Comparison of ENCODE assay signal across 18 cellular contexts in genomic region chr17:12712941-12713340, GRCh38. TPM values are rescaled to one million over a fixed set of nuclear protein-coding genes. Genes with fewer than 3 reads are reported as not detected.
DNase-seq lines count a peak whose midpoint lies in the region; ATAC-seq and TF ChIP-seq lines count a peak whose summit lies in the region.
"Had no signal": no experiment of that assay in that cellular context is flagged by ENCODE, and none has a peak within 500 bp of the region (broad histone marks: within the 10 kb centered on the region; RNA-seq: fewer than 3 reads in every experiment).

No MANE protein-coding gene starts in this region.

- no peak overlapping the region for H3K4me3 ChIP-seq in ascending aorta
- no peak overlapping the region for H3K4me3 ChIP-seq in osteoblast (ENCODE audit: insufficient read depth, low read length)
- H3K4me3 ChIP-seq in tibial artery: no peak overlapping the region
- no peak overlapping the region for H3K4me3 ChIP-seq in Peyer's patch
- H3K4me3 ChIP-seq: K562 had no signal

- H3K4me1 ChIP-seq in ascending aorta (peaks cover 6 to 20% of the 10 kb centered on the region in 2 donors), osteoblast (ENCODE audit: insufficient read depth, low read length) (no peaks in the 10 kb centered on the region), tibial artery (peaks cover 0 to 37% (median 17%) of the 10 kb centered on the region in 4 donors), Peyer's patch (no peaks in the 10 kb centered on the region)
- H3K4me1 ChIP-seq: BE2C had no signal

- no peak overlapping the region for H2AFZ ChIP-seq in osteoblast (ENCODE audit: low read length)

- H3K9me3 ChIP-seq in ascending aorta (no peaks in the 10 kb centered on the region), osteoblast (ENCODE audit: low read depth, low read length) (no peaks in the 10 kb centered on the region), tibial artery (no peaks in the 10 kb centered on the region), Peyer's patch (no peaks in the 10 kb centered on the region)
- H3K9me3 ChIP-seq: BE2C had no signal

- no peak for DNase-seq in ascending aorta (ENCODE audit: low spot score in 2 of 2)
- no peak for DNase-seq in Right ventricle myocardium superior
- peak; percentile 55 for DNase-seq in osteoblast (ENCODE audit: insufficient read length, low spot score, missing footprints)
- peak in 1 of 2 donors; percentile 35 for DNase-seq in tibial artery
- no peak for DNase-seq in erythroblast (lab: John Stamatoyannopoulos, UW)
- DNase-seq in head of caudate nucleus: no peak
- no peak for DNase-seq in Peyer's patch
- DNase-seq: ACHN; BE2C; CD8-positive, alpha-beta memory T cell; GF-D8; GOT3; NCI-H1092; NCI-H2107; NCI-H345; NCI-H526 treated with DMSO at 0.1 percent for 48 hours; NK-92 treated with Interleukin-12 subunit alpha and Interleukin-12 subunit beta, amount 100 ng/mL, for 24 hours had no signal

- H3K27ac ChIP-seq in ascending aorta (peak overlapping the region; percentile 54 to 58), osteoblast (ENCODE audit: low read depth, low read length) (no peak overlapping the region), tibial artery (peak overlapping the region; percentile 58 to 70), Peyer's patch (no peak overlapping the region)

- H3K79me2 ChIP-seq in osteoblast (ENCODE audit: insufficient read depth, low read length): no peaks in the 10 kb centered on the region

- peak; percentile 53 for ATAC-seq in Right ventricle myocardium superior (ENCODE audit: poor library complexity)
- ATAC-seq: K562 had no signal

- intact Hi-C loops in ascending aorta (cut with DNase I): no loop called here
- intact Hi-C loops in Right ventricle myocardium superior (cut with DNase I): no loop called here
- intact Hi-C loops in tibial artery (cut with DNase I; ENCODE audit: low total_unique reads): no loop called here
- intact Hi-C loops in head of caudate nucleus (cut with DNase I): no loop called here

- TF ChIP-seq POLR2A in erythroblast (IDR thresholded peaks at IDR 0.05; ENCODE audit: low read length) (no peak), Peyer's patch (IDR thresholded peaks at IDR 0.05) (no peak)

- TF ChIP-seq CTCF in ascending aorta (IDR thresholded peaks at IDR 0.05) (no peak), osteoblast (IDR thresholded peaks at IDR 0.05; ENCODE audit: extremely low read depth, low read depth, low read length) (no peak), tibial artery (IDR thresholded peaks at IDR 0.05) (no peak), Peyer's patch (IDR thresholded peaks at IDR 0.05) (no peak)

- no peaks in the 10 kb centered on the region for H4K20me1 ChIP-seq in osteoblast (ENCODE audit: insufficient read depth, low read length)

- H3K36me3 ChIP-seq in ascending aorta (peaks cover 28 to 49% of the 10 kb centered on the region in 2 donors), osteoblast (ENCODE audit: insufficient read depth, low read length) (no peaks in the 10 kb centered on the region), tibial artery (peaks cover 0 to 22% (median 21%) of the 10 kb centered on the region in 3 donors), Peyer's patch (no peaks in the 10 kb centered on the region)
- H3K36me3 ChIP-seq: BE2C had no signal

- H3K27me3 ChIP-seq in ascending aorta: no peaks in the 10 kb centered on the region
- no peaks in the 10 kb centered on the region for H3K27me3 ChIP-seq in osteoblast (ENCODE audit: insufficient read depth, low read length)
- no peaks in the 10 kb centered on the region for H3K27me3 ChIP-seq in tibial artery
- H3K27me3 ChIP-seq in Peyer's patch: no peaks in the 10 kb centered on the region
- H3K27me3 ChIP-seq: BE2C had no signal

- H3K4me2 ChIP-seq in osteoblast (ENCODE audit: insufficient read depth, low read length): no peak overlapping the region

RNA-seq across cellular contexts. Expression of gene MYOCD, which starts 47.3 kb away (rescaled TPM):
- 153 TPM for total RNA-seq in ascending aorta
- total RNA-seq in Right ventricle myocardium superior: 33.7 TPM
- under 0.01 TPM in 2 replicates for total RNA-seq in osteoblast
- 1 to 10 TPM; 1.2 to 5.2 (median 3.4) TPM for total RNA-seq in Peyer's patch
- total RNA-seq: CD8-positive, alpha-beta memory T cell; K562 had no signal

Comparison
In these comparisons a context has a peak if more than half of its experiments do, and no peak if none do; other contexts are left out.
1. H3K27ac ChIP-seq: peak in ascending aorta (2 of 2) and tibial artery (2 of 2); none in osteoblast (single experiment) and Peyer's patch (0 of 4).